ENCODE assay signal across 8 cellular contexts in genomic region chr19:4759388-4760284, GRCh38. TPM values are rescaled to one million over a fixed set of nuclear protein-coding genes. Genes with fewer than 3 reads are reported as not detected.
A peak's percentile ranks its signal among the peaks of the same experiment; 100 is the strongest.
DNase-seq lines count a peak whose midpoint lies in the region; ATAC-seq and TF ChIP-seq lines count a peak whose summit lies in the region.

No MANE protein-coding gene starts in this region.

- H3F3A ChIP-seq in SK-N-SH (replicated peaks; ENCODE audit: insufficient read depth), result no peaks in the 10 kb centered on the region

- no peak for TF ChIP-seq POLR2A in NB4 (IDR thresholded peaks at IDR 0.05; ENCODE audit: extremely low read depth, insufficient read length)

- H3K4me1 ChIP-seq in SK-N-SH (ENCODE audit: control insufficient read depth in 1 of 2, insufficient read depth in 2 of 2, low read depth in 1 of 2, low read length in 1 of 2) (peaks cover 0 to 10% of the 10 kb centered on the region in 2 experiments; a peak in 1 of 4 replicates), neuronal stem cell (ENCODE audit: control insufficient read depth in 2 of 2, insufficient read depth in 1 of 2, low read depth in 1 of 2, low read length in 2 of 2) (peaks cover 13 to 15% of the 10 kb centered on the region in 2 donors)

- H3K9me2 ChIP-seq in SK-N-SH, result no peaks in the 10 kb centered on the region

- H3K79me1 ChIP-seq in neuronal stem cell (ENCODE audit: low read depth, low read length), result no peaks in the 10 kb centered on the region

- peak overlapping the region in 1 of 2 experiments; percentile 61; a peak in 2 of 4 replicates for H3K27ac ChIP-seq in SK-N-SH (ENCODE audit: low read depth in 2 of 2, low read length in 1 of 2)
- peak overlapping the region; percentile 34 for H3K27ac ChIP-seq in neuronal stem cell (replicated peaks; ENCODE audit: low read length)

- H3K18ac ChIP-seq in neuronal stem cell (ENCODE audit: low read length), result peak overlapping the region; percentile 84

- peak overlapping the region; percentile 68; the same call in 1 of the 2 replicates for H2AFZ ChIP-seq in SK-N-SH (ENCODE audit: low read depth)
- H2AFZ ChIP-seq in neuronal stem cell (ENCODE audit: low read length), result peak overlapping the region; percentile 90

- H3K9me3 Mint-ChIP-seq in activated naive CD4-positive, alpha-beta T cell treated with anti-CD3 and anti-CD28 coated beads, Interleukin-2, amount 50 U/mL, for 72 hours, result no peaks in the 10 kb centered on the region

- peak; percentile 18; the same call in 1 of the 2 replicates for TF ChIP-seq RAD21 in SK-N-SH (IDR thresholded peaks at IDR 0.05; ENCODE audit: low read length)

- no peak overlapping the region for H4K91ac ChIP-seq in neuronal stem cell (ENCODE audit: low read depth, low read length, poor library complexity)

- H2BK15ac ChIP-seq in neuronal stem cell (ENCODE audit: low read length), result peak overlapping the region; percentile 70

- no peak overlapping the region for H2BK12ac ChIP-seq in neuronal stem cell (ENCODE audit: low read length)

- peak; percentile 92 to 95 for ATAC-seq in activated naive CD4-positive, alpha-beta T cell treated with anti-CD3 and anti-CD28 coated beads, Interleukin-2, amount 50 U/mL, for 72 hours

- peak overlapping the region; percentile 66 for H2BK5ac ChIP-seq in neuronal stem cell (ENCODE audit: low read length)

- TF ChIP-seq CTCF in NB4 (IDR thresholded peaks at IDR 0.05; ENCODE audit: low read depth, low read length) (no peak), SK-N-SH (IDR thresholded peaks at IDR 0.05) (no peak)

- POLR2A ChIA-PET in SK-N-SH (lab: Yijun Ruan, JAX), result interaction anchor here (2.8 kb wide), 1 partner anchor 9 kb away, joined by 16 read pairs; no protein-coding TSS in a partner anchor

- H3K36me3 ChIP-seq in SK-N-SH (replicated peaks in 1 of 2; ENCODE audit: control insufficient read depth in 1 of 2, insufficient read depth in 2 of 2, low read length in 1 of 2), result no peaks in the 10 kb centered on the region
- no peaks in the 10 kb centered on the region for H3K36me3 ChIP-seq in neuronal stem cell (replicated peaks in 1 of 2; ENCODE audit: control insufficient read depth in 2 of 2, insufficient read depth in 2 of 2, low read length in 2 of 2)

- peak; percentile 46 for DNase-seq in NK-92 treated with Interleukin-12 subunit alpha and Interleukin-12 subunit beta, amount 100 ng/mL, for 24 hours (lab: John Stamatoyannopoulos, UW)
- no peak for DNase-seq in NK-92 (lab: John Stamatoyannopoulos, UW; ENCODE audit: unreplicated experiment)
- DNase-seq in NB4 (ENCODE audit: low read depth), result peak; percentile 86
- peak; percentile 99 for DNase-seq in SK-N-SH
- DNase-seq in activated naive CD4-positive, alpha-beta T cell treated with anti-CD3 and anti-CD28 coated beads, Interleukin-2, amount 50 U/mL, for 72 hours (ENCODE audit: low spot score in 2 of 2), result peak; percentile 63 to 76
- peak; percentile 85 for DNase-seq in globus pallidus (ENCODE audit: low spot score)
- DNase-seq in neuronal stem cell (ENCODE audit: low spot score), result peak; percentile 95
- DNase-seq in stromal cell of bone marrow (ENCODE audit: low read depth), result peak; percentile 69

- no peaks in the 10 kb centered on the region for H3K36me3 Mint-ChIP-seq in activated naive CD4-positive, alpha-beta T cell treated with anti-CD3 and anti-CD28 coated beads, Interleukin-2, amount 50 U/mL, for 72 hours

- H3K14ac ChIP-seq in neuronal stem cell (ENCODE audit: low read length), result no peak overlapping the region

- H3K9me3 ChIP-seq in SK-N-SH (no peaks in the 10 kb centered on the region), neuronal stem cell (replicated peaks in 1 of 2; ENCODE audit: control insufficient read depth in 2 of 2, insufficient read depth in 1 of 2, low read depth in 1 of 2, low read length in 2 of 2) (no peaks in the 10 kb centered on the region)

- H2AK5ac ChIP-seq in neuronal stem cell (ENCODE audit: low read depth, low read length), result no peak overlapping the region

- CTCF ChIA-PET in SK-N-SH (lab: Yijun Ruan, JAX), result interaction anchor here (0.8 to 1.3 kb wide), 3 partner anchors 9 to 31 kb away, joined by 3 to 8 read pairs (median 3); no protein-coding TSS in a partner anchor

- H3K9ac ChIP-seq in SK-N-SH (no peak overlapping the region), neuronal stem cell (ENCODE audit: low read depth, low read length, poor library complexity) (peak overlapping the region; percentile 26)

- peak in 1 of 2 experiments; percentile 56; a peak in 2 of 4 replicates for TF ChIP-seq EP300 in SK-N-SH (IDR thresholded peaks at IDR 0.05; ENCODE audit: borderline replicate concordance in 1 of 2, low read depth in 1 of 2, low read length in 1 of 2)

- WGBS in SK-N-SH (ENCODE audit: low lambda C conversion rate), result 9% methylated on average over 19 of the region's 53 CpGs
- WGBS in neuronal stem cell (ENCODE audit: extremely low coverage in 2 of 2, insufficient read length in 2 of 2, insufficient replicate concordance in 1 of 2), 2 donors, result no CpG with 5 or more reads among the region's 53 CpGs

- no peaks in the 10 kb centered on the region for H3K79me2 ChIP-seq in SK-N-SH (ENCODE audit: insufficient read depth)

- H3K23ac ChIP-seq in neuronal stem cell (ENCODE audit: low read depth, low read length, poor library complexity), result no peak overlapping the region

- no peaks in the 10 kb centered on the region for H4K20me1 ChIP-seq in SK-N-SH (ENCODE audit: insufficient read depth)

- peak overlapping the region; percentile 89 for H3K4me2 ChIP-seq in SK-N-SH
- H3K4me2 ChIP-seq in neuronal stem cell (ENCODE audit: insufficient read depth, low read length, poor library complexity, severe bottlenecking), result peak overlapping the region; percentile 77

- no peak overlapping the region for H4K8ac ChIP-seq in neuronal stem cell (ENCODE audit: low read depth, low read length)

- no peaks in the 10 kb centered on the region; the same call in 1 of the 2 replicates for H3K27me3 ChIP-seq in SK-N-SH (ENCODE audit: insufficient read depth)
- H3K27me3 ChIP-seq in neuronal stem cell (ENCODE audit: control insufficient read depth in 3 of 3, insufficient read depth in 3 of 3, low read depth in 1 of 3, low read length in 3 of 3), result no peaks in the 10 kb centered on the region

- no peak overlapping the region for H3K4ac ChIP-seq in neuronal stem cell (ENCODE audit: low read length)

- H3K4me3 ChIP-seq in NB4 (ENCODE audit: low read depth, low read length) (no peak overlapping the region), SK-N-SH (ENCODE audit: low read depth in 2 of 2, low read length in 1 of 2) (peak overlapping the region; percentile 44 to 56), neuronal stem cell (ENCODE audit: low read length in 2 of 2) (peak overlapping the region; percentile 48 to 76)

- H3K27ac Mint-ChIP-seq in activated naive CD4-positive, alpha-beta T cell treated with anti-CD3 and anti-CD28 coated beads, Interleukin-2, amount 50 U/mL, for 72 hours, result no peak overlapping the region

- H2BK120ac ChIP-seq in neuronal stem cell (ENCODE audit: low read depth, low read length), result no peak overlapping the region

TF ChIP-seq in SK-N-SH, 30 proteins besides CTCF, POLR2A, EP300 and RAD21:
- no peak for TF ChIP-seq MEF2A (IDR thresholded peaks at IDR 0.05; ENCODE audit: borderline replicate concordance, low read depth)
- TF ChIP-seq RFX5 (IDR thresholded peaks at IDR 0.05; ENCODE audit: low read length), result peak; percentile 95
- TF ChIP-seq USF1 (IDR thresholded peaks at IDR 0.05; ENCODE audit: borderline replicate concordance, low read depth), result peak; percentile 95
- no peak for TF ChIP-seq JUND (IDR thresholded peaks at IDR 0.05)
- peak; percentile 66; the same call in 1 of the 2 replicates for TF ChIP-seq USF2 (IDR thresholded peaks at IDR 0.05; ENCODE audit: borderline replicate concordance, low read depth, low read length)
- TF ChIP-seq TEAD4 (IDR thresholded peaks at IDR 0.05; ENCODE audit: borderline replicate concordance, insufficient read depth), result no peak
- no peak for TF ChIP-seq GABPA (IDR thresholded peaks at IDR 0.05; ENCODE audit: low read depth)
- TF ChIP-seq CHD2 (IDR thresholded peaks at IDR 0.05; ENCODE audit: low read length, partially characterized antibody), result peak; percentile 73
- peak; percentile 93 for TF ChIP-seq MXI1 (IDR thresholded peaks at IDR 0.05; ENCODE audit: low read depth, low read length)
- no peak for TF ChIP-seq ELF1 (IDR thresholded peaks at IDR 0.05)
- TF ChIP-seq FOXJ3 (CRISPR knock-in tag; IDR thresholded peaks at IDR 0.05), result peak; percentile 40; the same call in 1 of the 2 replicates
- no peak for TF ChIP-seq FOSL2 (IDR thresholded peaks at IDR 0.05; ENCODE audit: borderline replicate concordance, low read depth)
- no peak for TF ChIP-seq EZH2phosphoT487 (IDR thresholded peaks at IDR 0.05; ENCODE audit: borderline replicate concordance, low read depth)

RNA-seq across cellular contexts. Expression of gene FEM1A, which starts 31.9 kb away (rescaled TPM):
- 4.8 and 5.0 TPM in 2 replicates for polyA plus RNA-seq in SK-N-SH (2012; rRNA removed)
- 2.8 and 4.0 TPM in 2 replicates for polyA plus RNA-seq in SK-N-SH (2012; cell fraction: cytosol; rRNA removed)
- polyA plus RNA-seq in SK-N-SH (2012; cell fraction: nucleus; rRNA removed), result 3.5 and 3.7 TPM in 2 replicates
- 10 to 100 TPM in 1 of 2 donors, 1 to 10 TPM in 1; 9.3 to 11.4 TPM for total RNA-seq in activated naive CD4-positive, alpha-beta T cell treated with anti-CD3 and anti-CD28 coated beads, Interleukin-2, amount 50 U/mL, for 72 hours
- 5.5 TPM for polyA plus RNA-seq in neuronal stem cell (2013, experiment 1 of 2)
- polyA plus RNA-seq in neuronal stem cell (2013, experiment 2 of 2), result 5.6 TPM

RNA-seq across cellular contexts. Expression of gene DPP9, which starts 36.0 kb away (rescaled TPM):
- 10.5 and 17.1 TPM in 2 replicates for polyA plus RNA-seq in SK-N-SH (2012; rRNA removed)
- 9.7 and 13.3 TPM in 2 replicates for polyA plus RNA-seq in SK-N-SH (2012; cell fraction: cytosol; rRNA removed)
- polyA plus RNA-seq in SK-N-SH (2012; cell fraction: nucleus; rRNA removed), result 30.9 and 49.1 TPM in 2 replicates
- total RNA-seq in activated naive CD4-positive, alpha-beta T cell treated with anti-CD3 and anti-CD28 coated beads, Interleukin-2, amount 50 U/mL, for 72 hours, result 10 to 100 TPM; 55.2 to 59.0 TPM
- polyA plus RNA-seq in neuronal stem cell (2013, experiment 1 of 2), result 12.1 TPM
- 12.4 TPM for polyA plus RNA-seq in neuronal stem cell (2013, experiment 2 of 2)
